Comparison of ENCODE assay signal across 19 cellular contexts in genomic region chr4:113617195-113617594, GRCh38.
"Had no signal": no experiment of that assay in that cellular context is flagged by ENCODE, and none has a peak within 500 bp of the region (broad histone marks: within the 10 kb centered on the region; RNA-seq: fewer than 3 reads in every experiment).

No MANE protein-coding gene starts in this region.

- H3K27ac ChIP-seq: adrenal gland, gastroesophageal sphincter, neutrophil, pancreas, transverse colon, vagina had no signal

- DNase-seq: activated CD4-positive, alpha-beta T cell treated with anti-CD3 and anti-CD28 coated beads, Interleukin-2, amount 50 U/mL, for 4 hours; activated effector memory CD4-positive, alpha-beta T cell treated with anti-CD3 and anti-CD28 coated beads, Interleukin-2, amount 50 U/mL, for 16 hours; activated T-cell treated with anti-CD3 and anti-CD28 coated beads, Interleukin-2, amount 50 U/mL, for 72 hours; adrenal gland; cerebellar nuclear complex; effector CD4-positive, alpha-beta T cell; immature natural killer cell; mesendoderm; natural killer cell; pancreas; spleen; stimulated activated naive CD4-positive, alpha-beta T cell treated with Interleukin-2 at 50 U/mL for 16 hours; T-helper 1 cell; T1000; transverse colon had no signal

- H3K36me3 ChIP-seq: adrenal gland, gastroesophageal sphincter, neutrophil, pancreas, spleen, suprapubic skin, transverse colon, vagina had no signal

- H3K4me3 ChIP-seq: adrenal gland, gastroesophageal sphincter, pancreas, spleen, suprapubic skin, transverse colon, vagina had no signal

- H3K9me3 ChIP-seq: adrenal gland, gastroesophageal sphincter, neutrophil, pancreas, spleen, suprapubic skin, transverse colon, vagina had no signal

- H3K27me3 ChIP-seq: adrenal gland, gastroesophageal sphincter, neutrophil, pancreas, spleen, suprapubic skin, transverse colon, vagina had no signal
